Comparison of ENCODE assay signal across 8 cellular contexts in the genomic region with DNA sequence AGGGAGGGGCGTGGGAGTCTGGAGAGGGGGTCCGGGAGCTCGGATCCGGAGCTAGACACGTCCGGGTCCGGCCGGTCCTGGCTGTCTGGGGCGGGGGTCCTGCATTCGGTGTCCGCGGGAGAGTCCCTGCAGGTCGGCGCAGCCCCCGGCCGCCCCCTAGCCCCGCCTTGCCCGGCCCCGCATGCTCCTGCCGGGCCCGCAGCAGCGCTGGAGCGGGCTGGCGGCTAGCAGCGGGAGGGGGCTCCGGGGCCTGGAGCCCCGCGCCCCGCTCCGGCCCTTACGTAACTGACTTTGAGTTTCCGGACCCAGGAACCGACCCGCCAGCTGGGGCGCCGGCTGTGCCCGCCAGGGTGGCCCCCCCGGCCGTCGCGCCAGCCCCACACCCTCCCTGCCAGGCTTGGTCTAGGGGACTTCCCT. TPM values are rescaled to one million over a fixed set of nuclear protein-coding genes. Genes with fewer than 3 reads are reported as not detected.
DNase-seq lines count a peak whose midpoint lies in the region; ATAC-seq and TF ChIP-seq lines count a peak whose summit lies in the region.

No MANE protein-coding gene starts in this region.

- H3K9me3 ChIP-seq in neural cell (ENCODE audit: low read length) = no peaks in the 10 kb centered on the region

- peaks cover 4% of the 10 kb centered on the region for H3F3A ChIP-seq in neural cell (ENCODE audit: insufficient read depth, low read length, poor library complexity, severe bottlenecking)

- peak overlapping the region; percentile 94 for H3K4me3 ChIP-seq in neural cell (ENCODE audit: low read length)

- no peak overlapping the region for H3K27ac ChIP-seq in neural cell (ENCODE audit: low read length)

- H2AFZ ChIP-seq in neural cell (ENCODE audit: low read depth, low read length) = peak overlapping the region; percentile 65

- H3K36me3 ChIP-seq in neural cell (ENCODE audit: insufficient read depth, low read length) = no peaks in the 10 kb centered on the region

- H4K20me1 ChIP-seq in neural cell (ENCODE audit: insufficient read depth) = no peaks in the 10 kb centered on the region

- no peak for TF ChIP-seq RAD21 in neural cell (conservative IDR thresholded peaks at IDR 0.05)

- H3K79me2 ChIP-seq in neural cell (replicated peaks; ENCODE audit: insufficient read depth, low read length) = no peaks in the 10 kb centered on the region

- DNase-seq in CD1c-positive myeloid dendritic cell (ENCODE audit: extremely low spot score) (peak; percentile 31), foreskin melanocyte (no peak), SKM-1 treated with dmso at 0.1 percent for 144 hours (lab: John Stamatoyannopoulos, UW; ENCODE audit: unreplicated experiment) (no peak)
- DNase-seq in activated CD8-positive, alpha-beta memory T cell treated with anti-CD3 and anti-CD28 coated beads, Interleukin-2, amount 50 U/mL, for 4 hours = peak; percentile 58

- peaks cover 23% of the 10 kb centered on the region for H3K27me3 ChIP-seq in neural cell (ENCODE audit: insufficient read depth, low read depth, low read length)

- TF ChIP-seq EP300 in neural cell (conservative IDR thresholded peaks at IDR 0.05; ENCODE audit: poor library complexity, severe bottlenecking) = no peak

- no peak for TF ChIP-seq CTCF in neural cell (IDR thresholded peaks at IDR 0.05; ENCODE audit: poor library complexity, severe bottlenecking)

- H3K4me2 ChIP-seq in neural cell (ENCODE audit: low read length) = peak overlapping the region; percentile 65

- ATAC-seq in HG03439 (IDR thresholded peaks at IDR 0.05; ENCODE audit: unreplicated experiment) = peak; percentile 14
- ATAC-seq in esophagus mucosa = peak; percentile 7
- no peak for ATAC-seq in GM18519 (IDR thresholded peaks at IDR 0.05; ENCODE audit: low FRiP score, unreplicated experiment)

- no peaks in the 10 kb centered on the region for H3K9me2 ChIP-seq in neural cell (ENCODE audit: insufficient read depth, low read length)

- peak overlapping the region; percentile 63 for H3K9ac ChIP-seq in neural cell (ENCODE audit: low read length)

TF ChIP-seq in neural cell, 6 proteins besides CTCF, POLR2A, EP300 and RAD21:
- TF ChIP-seq TAF1 (IDR thresholded peaks at IDR 0.05; ENCODE audit: low read depth) (no peak), EZH2 (IDR thresholded peaks at IDR 0.05; ENCODE audit: borderline replicate concordance, insufficient read depth, low read length, poor library complexity, severe bottlenecking) (no peak), MXI1 (conservative IDR thresholded peaks at IDR 0.05; ENCODE audit: poor library complexity, severe bottlenecking) (no peak), SMC3 (conservative IDR thresholded peaks at IDR 0.05; ENCODE audit: poor library complexity) (no peak), POLR2AphosphoS5 (IDR thresholded peaks at IDR 0.05) (no peak)
- TF ChIP-seq, protein P1, sequence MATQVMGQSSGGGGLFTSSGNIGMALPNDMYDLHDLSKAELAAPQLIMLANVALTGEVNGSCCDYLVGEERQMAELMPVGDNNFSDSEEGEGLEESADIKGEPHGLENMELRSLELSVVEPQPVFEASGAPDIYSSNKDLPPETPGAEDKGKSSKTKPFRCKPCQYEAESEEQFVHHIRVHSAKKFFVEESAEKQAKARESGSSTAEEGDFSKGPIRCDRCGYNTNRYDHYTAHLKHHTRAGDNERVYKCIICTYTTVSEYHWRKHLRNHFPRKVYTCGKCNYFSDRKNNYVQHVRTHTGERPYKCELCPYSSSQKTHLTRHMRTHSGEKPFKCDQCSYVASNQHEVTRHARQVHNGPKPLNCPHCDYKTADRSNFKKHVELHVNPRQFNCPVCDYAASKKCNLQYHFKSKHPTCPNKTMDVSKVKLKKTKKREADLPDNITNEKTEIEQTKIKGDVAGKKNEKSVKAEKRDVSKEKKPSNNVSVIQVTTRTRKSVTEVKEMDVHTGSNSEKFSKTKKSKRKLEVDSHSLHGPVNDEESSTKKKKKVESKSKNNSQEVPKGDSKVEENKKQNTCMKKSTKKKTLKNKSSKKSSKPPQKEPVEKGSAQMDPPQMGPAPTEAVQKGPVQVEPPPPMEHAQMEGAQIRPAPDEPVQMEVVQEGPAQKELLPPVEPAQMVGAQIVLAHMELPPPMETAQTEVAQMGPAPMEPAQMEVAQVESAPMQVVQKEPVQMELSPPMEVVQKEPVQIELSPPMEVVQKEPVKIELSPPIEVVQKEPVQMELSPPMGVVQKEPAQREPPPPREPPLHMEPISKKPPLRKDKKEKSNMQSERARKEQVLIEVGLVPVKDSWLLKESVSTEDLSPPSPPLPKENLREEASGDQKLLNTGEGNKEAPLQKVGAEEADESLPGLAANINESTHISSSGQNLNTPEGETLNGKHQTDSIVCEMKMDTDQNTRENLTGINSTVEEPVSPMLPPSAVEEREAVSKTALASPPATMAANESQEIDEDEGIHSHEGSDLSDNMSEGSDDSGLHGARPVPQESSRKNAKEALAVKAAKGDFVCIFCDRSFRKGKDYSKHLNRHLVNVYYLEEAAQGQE (IDR thresholded peaks at IDR 0.05; ENCODE audit: borderline replicate concordance) = no peak

RNA-seq across cellular contexts. Expression of gene EPB41, which starts 26.9 kb away (rescaled TPM):
- total RNA-seq in esophagus mucosa = 33.0 TPM
- 62.0 and 65.2 TPM in 2 replicates for polyA plus RNA-seq in neural cell
- 130 and 156 TPM in 2 replicates for polyA minus RNA-seq in neural cell

Comparison
In these comparisons a context has a peak if more than half of its experiments do, and no peak if none do; other contexts are left out.
1. DNase-seq: peak in CD1c-positive myeloid dendritic cell (single experiment) and activated CD8-positive, alpha-beta memory T cell treated with anti-CD3 and anti-CD28 coated beads, Interleukin-2, amount 50 U/mL, for 4 hours (single experiment); none in foreskin melanocyte (single experiment) and SKM-1 treated with dmso at 0.1 percent for 144 hours (single experiment).